ENCODE assay signal across 9 cellular contexts in the genomic region with DNA sequence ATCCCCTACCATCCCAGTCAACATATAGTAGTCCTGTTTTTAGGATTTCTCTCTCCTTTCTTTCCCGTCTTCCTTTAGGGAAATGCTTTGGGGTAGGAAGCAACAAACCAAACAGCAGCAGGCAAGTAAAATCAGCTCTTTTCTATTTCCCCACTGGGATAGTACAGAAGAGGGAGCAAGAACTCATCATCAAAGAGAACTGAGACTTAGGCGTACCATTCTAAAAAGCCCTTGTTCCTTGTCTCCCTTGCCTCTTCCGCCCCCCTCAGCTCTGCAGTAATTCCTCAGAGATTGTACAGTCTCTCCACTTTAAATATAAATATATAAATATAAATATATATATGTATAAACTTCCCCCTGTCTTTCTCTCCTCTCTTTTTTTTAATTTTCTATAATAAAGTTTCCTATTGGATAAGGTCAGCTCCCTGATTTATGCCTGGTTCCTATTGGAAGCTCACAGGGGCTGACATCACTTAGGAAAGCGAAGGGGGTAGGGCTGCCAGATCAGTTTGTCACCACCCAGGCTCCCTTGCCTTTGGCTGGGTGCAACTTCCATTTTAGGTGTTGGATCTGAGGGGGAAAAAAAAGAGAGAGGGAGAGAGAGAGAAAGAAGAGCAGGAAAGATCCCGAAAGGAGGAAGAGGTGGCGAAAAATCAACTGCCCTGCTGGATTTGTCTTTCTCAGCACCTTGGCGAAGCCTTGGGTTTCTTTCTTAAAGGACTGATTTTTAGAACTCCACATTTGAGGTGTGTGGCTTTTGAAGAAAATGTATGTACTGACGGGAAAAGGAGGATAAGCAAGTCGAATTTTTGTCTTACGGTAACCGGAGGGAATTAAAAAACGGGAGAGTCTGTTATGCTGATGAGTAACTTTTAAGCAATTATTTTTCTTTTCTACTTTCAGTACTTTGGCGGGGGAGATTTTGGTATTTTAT. TPM values are rescaled to one million over a fixed set of nuclear protein-coding genes. Genes with fewer than 3 reads are reported as not detected.
A peak's percentile ranks its signal among the peaks of the same experiment; 100 is the strongest.
DNase-seq lines count a peak whose midpoint lies in the region; ATAC-seq and TF ChIP-seq lines count a peak whose summit lies in the region.
"Had no signal": no experiment of that assay in that cellular context is flagged by ENCODE, and none has a peak within 500 bp of the region (broad histone marks: within the 10 kb centered on the region; RNA-seq: fewer than 3 reads in every experiment).

CTNND1 (plus strand) TSS at position 502 of the 934 bp plus-strand sequence. CDS start 29,677 bp downstream, outside the sequence.

- no peak within 1 kb of the TSS for H4K91ac ChIP-seq in neuronal stem cell (ENCODE audit: low read depth, low read length, poor library complexity)

- H2BK120ac ChIP-seq in neuronal stem cell (ENCODE audit: low read depth, low read length) = no peak within 1 kb of the TSS

- no peak within 1 kb of the TSS for H2BK15ac ChIP-seq in neuronal stem cell (ENCODE audit: low read length)

- no peak within 1 kb of the TSS for H3K4ac ChIP-seq in neuronal stem cell (ENCODE audit: low read length)

- TF ChIP-seq CTCF in A673 (conservative IDR thresholded peaks at IDR 0.05; ENCODE audit: low read depth, low read length) = no peak

- H3K4me1 ChIP-seq in A673 (ENCODE audit: insufficient read depth, low read length, poor library complexity, severe bottlenecking) (peaks cover 20% of the 10 kb centered on the region), adipocyte (ENCODE audit: control insufficient read depth, insufficient read depth, low read length) (peaks cover 25% of the 10 kb centered on the region), neuronal stem cell (ENCODE audit: control insufficient read depth in 2 of 2, insufficient read depth in 1 of 2, low read depth in 1 of 2, low read length in 2 of 2) (peaks cover 4 to 7% of the 10 kb centered on the region in 2 donors)

- CTCF ChIA-PET in A673 (lab: Charles Lee) = interaction anchor here (1.3 to 3.2 kb wide), 3 partner anchors 10 to 40 kb away, joined by 4 to 30 read pairs (median 6); partner anchors contain the start of gene BTBD18

- ATAC-seq in GM18498 (IDR thresholded peaks at IDR 0.05; ENCODE audit: unreplicated experiment) (peak; percentile 85), HG02852 (IDR thresholded peaks at IDR 0.05; ENCODE audit: unreplicated experiment) (peak; percentile 93)

- no peak within 1 kb of the TSS for H2BK5ac ChIP-seq in neuronal stem cell (ENCODE audit: low read length)

- no peak within 1 kb of the TSS for H2AK5ac ChIP-seq in neuronal stem cell (ENCODE audit: low read depth, low read length)

- intact Hi-C loops in A673 (cut with micrococcal nuclease; ENCODE audit: unreplicated experiment) (loop anchor here (2.0 kb wide), 2 partner anchors 17 to 39 kb away; no protein-coding TSS in a partner anchor), head of caudate nucleus (cut with DNase I) (no loop called here)

- H3K9me3 ChIP-seq in A673 (ENCODE audit: low read depth, low read length, poor library complexity, severe bottlenecking) = no peaks in the 10 kb centered on the region
- no peaks in the 10 kb centered on the region for H3K9me3 ChIP-seq in adipocyte (ENCODE audit: control insufficient read depth, low read length)
- no peaks in the 10 kb centered on the region for H3K9me3 ChIP-seq in neuronal stem cell (replicated peaks in 1 of 2; ENCODE audit: control insufficient read depth in 2 of 2, insufficient read depth in 1 of 2, low read depth in 1 of 2, low read length in 2 of 2)

- H3K14ac ChIP-seq in neuronal stem cell (ENCODE audit: low read length) = no peak within 1 kb of the TSS

- H3K18ac ChIP-seq in neuronal stem cell (ENCODE audit: low read length) = no peak within 1 kb of the TSS

- H4K8ac ChIP-seq in neuronal stem cell (ENCODE audit: low read depth, low read length) = no peak within 1 kb of the TSS

- no peak within 1 kb of the TSS for H2BK12ac ChIP-seq in neuronal stem cell (ENCODE audit: low read length)

- H3K4me3 ChIP-seq in A673 (ENCODE audit: low read depth, low read length, poor library complexity, severe bottlenecking) = peak within 1 kb of the TSS; percentile 84
- H3K4me3 ChIP-seq in adipocyte (ENCODE audit: low read length) = peak within 1 kb of the TSS; percentile 99
- peak within 1 kb of the TSS; percentile 82 to 95 for H3K4me3 ChIP-seq in neuronal stem cell (ENCODE audit: low read length in 2 of 2)

- no peak within 1 kb of the TSS for H3K23ac ChIP-seq in neuronal stem cell (ENCODE audit: low read depth, low read length, poor library complexity)

- TSS peak; percentile 99 for BruUV-seq in A673 (replicated peaks; lab: Mats Ljungman, UMichigan)

- peak within 1 kb of the TSS; percentile 38 for H3K4me2 ChIP-seq in neuronal stem cell (ENCODE audit: insufficient read depth, low read length, poor library complexity, severe bottlenecking)
- H3K4me2 ChIP-seq: KMS-11 had no signal

- no peaks in the 10 kb centered on the region for H3K27me3 ChIP-seq in A673 (replicated peaks; ENCODE audit: insufficient read depth, low read depth, low read length, poor library complexity)
- H3K27me3 ChIP-seq in adipocyte (replicated peaks; ENCODE audit: control insufficient read depth, insufficient read depth, low read length) = no peaks in the 10 kb centered on the region
- H3K27me3 ChIP-seq in neuronal stem cell (ENCODE audit: control insufficient read depth in 3 of 3, insufficient read depth in 3 of 3, low read depth in 1 of 3, low read length in 3 of 3) = no peaks in the 10 kb centered on the region

- WGBS in neuronal stem cell (ENCODE audit: extremely low coverage in 2 of 2, insufficient read length in 2 of 2, insufficient replicate concordance in 1 of 2), 2 donors = no CpG with 5 or more reads among the region's 13 CpGs

- POLR2A ChIA-PET in A673 (lab: Charles Lee; ENCODE audit: low non-redundant PET) = interaction anchor here (0.5 to 1.3 kb wide), 5 partner anchors 10 to 419 kb away, joined by 3 to 5 read pairs (median 4); partner anchors contain the start of gene BTBD18

- H3K36me3 ChIP-seq in A673 (ENCODE audit: insufficient read depth, low read length, poor library complexity, severe bottlenecking) (no peaks in the 10 kb centered on the region), adipocyte (ENCODE audit: control insufficient read depth, insufficient read depth, low read length, severe bottlenecking) (no peaks in the 10 kb centered on the region), neuronal stem cell (replicated peaks in 1 of 2; ENCODE audit: control insufficient read depth in 2 of 2, insufficient read depth in 2 of 2, low read length in 2 of 2) (no peaks in the 10 kb centered on the region)

- DNase-seq in A673 (ENCODE audit: low spot score) (peak; percentile 99), NCI-H2171 (lab: John Stamatoyannopoulos, UW) (peak; percentile 79), adipocyte (ENCODE audit: low read depth) (peak; percentile 98), head of caudate nucleus (peak; percentile 65 to 95 (median 86)), neuronal stem cell (ENCODE audit: low spot score) (peak; percentile 84), NCI-H345 (lab: John Stamatoyannopoulos, UW) (no peak)

- peak within 1 kb of the TSS; percentile 96 for H3K9ac ChIP-seq in adipocyte (ENCODE audit: low read length)
- no peak within 1 kb of the TSS for H3K9ac ChIP-seq in neuronal stem cell (ENCODE audit: low read depth, low read length, poor library complexity)
- H3K9ac ChIP-seq: KMS-11 had no signal

- peak within 1 kb of the TSS; percentile 91 for H2AFZ ChIP-seq in neuronal stem cell (ENCODE audit: low read length)

- no peaks in the 10 kb centered on the region for H3K79me1 ChIP-seq in neuronal stem cell (ENCODE audit: low read depth, low read length)

- H3K27ac ChIP-seq in A673 (ENCODE audit: low read depth, low read length, poor library complexity, severe bottlenecking) (peak within 1 kb of the TSS; percentile 98), neuronal stem cell (replicated peaks; ENCODE audit: low read length) (peak within 1 kb of the TSS; percentile 86)
- H3K27ac ChIP-seq: KMS-11 had no signal

RNA-seq across cellular contexts. Expression of gene CTNND1, which starts in this region (rescaled TPM):
- total RNA-seq in A673 (2021) = 133 and 174 TPM in 2 replicates
- 80.5 TPM for polyA plus RNA-seq in neuronal stem cell (2013, experiment 1 of 2)
- polyA plus RNA-seq in neuronal stem cell (2013, experiment 2 of 2) = 79.9 TPM
